ENCODE assay signal across 1 cellular context in the genomic region with DNA sequence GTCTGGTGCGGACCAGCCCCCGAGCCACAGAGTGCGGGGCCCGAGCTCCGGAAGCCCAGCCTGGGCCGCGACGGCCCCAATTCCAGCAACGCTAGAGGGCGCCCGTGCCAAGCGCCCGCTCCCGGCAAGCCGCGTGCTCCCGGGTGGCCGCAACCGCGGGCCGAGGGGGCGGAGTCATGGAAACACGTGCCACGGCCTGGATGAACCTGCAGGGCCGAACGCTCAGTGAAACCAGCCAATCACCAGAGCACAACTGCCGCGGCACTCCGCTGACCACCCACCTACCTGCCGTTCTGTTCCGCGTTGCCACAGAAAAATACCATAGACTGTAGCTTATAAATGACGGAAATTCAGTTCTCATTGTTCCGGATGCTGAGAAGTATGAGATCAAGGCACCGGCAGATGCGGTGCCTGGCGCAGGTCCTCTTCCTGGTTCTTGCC.
TF ChIP-seq lines count a peak whose summit lies in the region.

No MANE protein-coding gene starts in this region.

TF ChIP-seq in GM23338, 12 proteins besides CTCF, POLR2A, EP300 and RAD21 (continued from another document):
- TF ChIP-seq, protein P1, sequence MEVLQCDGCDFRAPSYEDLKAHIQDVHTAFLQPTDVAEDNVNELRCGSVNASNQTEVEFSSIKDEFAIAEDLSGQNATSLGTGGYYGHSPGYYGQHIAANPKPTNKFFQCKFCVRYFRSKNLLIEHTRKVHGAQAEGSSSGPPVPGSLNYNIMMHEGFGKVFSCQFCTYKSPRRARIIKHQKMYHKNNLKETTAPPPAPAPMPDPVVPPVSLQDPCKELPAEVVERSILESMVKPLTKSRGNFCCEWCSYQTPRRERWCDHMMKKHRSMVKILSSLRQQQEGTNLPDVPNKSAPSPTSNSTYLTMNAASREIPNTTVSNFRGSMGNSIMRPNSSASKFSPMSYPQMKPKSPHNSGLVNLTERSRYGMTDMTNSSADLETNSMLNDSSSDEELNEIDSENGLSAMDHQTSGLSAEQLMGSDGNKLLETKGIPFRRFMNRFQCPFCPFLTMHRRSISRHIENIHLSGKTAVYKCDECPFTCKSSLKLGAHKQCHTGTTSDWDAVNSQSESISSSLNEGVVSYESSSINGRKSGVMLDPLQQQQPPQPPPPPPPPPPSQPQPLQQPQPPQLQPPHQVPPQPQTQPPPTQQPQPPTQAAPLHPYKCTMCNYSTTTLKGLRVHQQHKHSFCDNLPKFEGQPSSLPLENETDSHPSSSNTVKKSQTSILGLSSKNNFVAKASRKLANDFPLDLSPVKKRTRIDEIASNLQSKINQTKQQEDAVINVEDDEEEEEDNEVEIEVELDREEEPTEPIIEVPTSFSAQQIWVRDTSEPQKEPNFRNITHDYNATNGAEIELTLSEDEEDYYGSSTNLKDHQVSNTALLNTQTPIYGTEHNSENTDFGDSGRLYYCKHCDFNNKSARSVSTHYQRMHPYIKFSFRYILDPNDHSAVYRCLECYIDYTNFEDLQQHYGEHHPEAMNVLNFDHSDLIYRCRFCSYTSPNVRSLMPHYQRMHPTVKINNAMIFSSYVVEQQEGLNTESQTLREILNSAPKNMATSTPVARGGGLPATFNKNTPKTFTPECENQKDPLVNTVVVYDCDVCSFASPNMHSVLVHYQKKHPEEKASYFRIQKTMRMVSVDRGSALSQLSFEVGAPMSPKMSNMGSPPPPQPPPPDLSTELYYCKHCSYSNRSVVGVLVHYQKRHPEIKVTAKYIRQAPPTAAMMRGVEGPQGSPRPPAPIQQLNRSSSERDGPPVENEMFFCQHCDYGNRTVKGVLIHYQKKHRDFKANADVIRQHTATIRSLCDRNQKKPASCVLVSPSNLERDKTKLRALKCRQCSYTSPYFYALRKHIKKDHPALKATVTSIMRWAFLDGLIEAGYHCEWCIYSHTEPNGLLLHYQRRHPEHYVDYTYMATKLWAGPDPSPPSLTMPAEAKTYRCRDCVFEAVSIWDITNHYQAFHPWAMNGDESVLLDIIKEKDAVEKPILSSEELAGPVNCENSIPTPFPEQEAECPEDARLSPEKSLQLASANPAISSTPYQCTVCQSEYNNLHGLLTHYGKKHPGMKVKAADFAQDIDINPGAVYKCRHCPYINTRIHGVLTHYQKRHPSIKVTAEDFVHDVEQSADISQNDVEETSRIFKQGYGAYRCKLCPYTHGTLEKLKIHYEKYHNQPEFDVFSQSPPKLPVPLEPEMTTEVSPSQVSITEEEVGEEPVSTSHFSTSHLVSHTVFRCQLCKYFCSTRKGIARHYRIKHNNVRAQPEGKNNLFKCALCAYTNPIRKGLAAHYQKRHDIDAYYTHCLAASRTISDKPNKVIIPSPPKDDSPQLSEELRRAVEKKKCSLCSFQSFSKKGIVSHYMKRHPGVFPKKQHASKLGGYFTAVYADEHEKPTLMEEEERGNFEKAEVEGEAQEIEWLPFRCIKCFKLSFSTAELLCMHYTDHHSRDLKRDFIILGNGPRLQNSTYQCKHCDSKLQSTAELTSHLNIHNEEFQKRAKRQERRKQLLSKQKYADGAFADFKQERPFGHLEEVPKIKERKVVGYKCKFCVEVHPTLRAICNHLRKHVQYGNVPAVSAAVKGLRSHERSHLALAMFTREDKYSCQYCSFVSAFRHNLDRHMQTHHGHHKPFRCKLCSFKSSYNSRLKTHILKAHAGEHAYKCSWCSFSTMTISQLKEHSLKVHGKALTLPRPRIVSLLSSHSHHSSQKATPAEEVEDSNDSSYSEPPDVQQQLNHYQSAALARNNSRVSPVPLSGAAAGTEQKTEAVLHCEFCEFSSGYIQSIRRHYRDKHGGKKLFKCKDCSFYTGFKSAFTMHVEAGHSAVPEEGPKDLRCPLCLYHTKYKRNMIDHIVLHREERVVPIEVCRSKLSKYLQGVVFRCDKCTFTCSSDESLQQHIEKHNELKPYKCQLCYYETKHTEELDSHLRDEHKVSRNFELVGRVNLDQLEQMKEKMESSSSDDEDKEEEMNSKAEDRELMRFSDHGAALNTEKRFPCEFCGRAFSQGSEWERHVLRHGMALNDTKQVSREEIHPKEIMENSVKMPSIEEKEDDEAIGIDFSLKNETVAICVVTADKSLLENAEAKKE (CRISPR knock-in tag; IDR thresholded peaks at IDR 0.05): no peak
